ENCODE assay signal across 16 cellular contexts in genomic region chr12:106331594-106331993, GRCh38.
"Had no signal": no experiment of that assay in that cellular context is flagged by ENCODE, and none has a peak within 500 bp of the region (broad histone marks: within the 10 kb centered on the region; RNA-seq: fewer than 3 reads in every experiment).

No MANE protein-coding gene starts in this region.

- ATAC-seq: activated CD4-positive, CD25-positive, alpha-beta regulatory T cell treated with anti-CD3 and anti-CD28 coated beads, Interleukin-2, amount 50 U/mL, for 24 hours; esophagus mucosa; left lobe of liver; natural killer cell treated with Interleukin-12 subunit alpha and Interleukin-12 subunit beta and Interleukin-15 and Interleukin-18, amount 100 ng/mL, for 72 hours; T-helper 17 cell had no signal

- H3K36me3 ChIP-seq: breast epithelium had no signal

- H3K27ac Mint-ChIP-seq: activated naive CD8-positive, alpha-beta T cell treated with anti-CD3 and anti-CD28 coated beads, Interleukin-2, amount 10 ng/mL, durations not matched to agents 7 days and 5 days; activated T-cell treated with anti-CD3 and anti-CD28 coated beads, Interleukin-2, amount 50 U/mL, for 24 hours; natural killer cell treated with Interleukin-12 subunit alpha and Interleukin-12 subunit beta and Interleukin-15 and Interleukin-18, amount 100 ng/mL, for 72 hours; T-helper 17 cell; type B pancreatic cell had no signal

- H3K4me3 Mint-ChIP-seq: activated naive CD8-positive, alpha-beta T cell treated with anti-CD3 and anti-CD28 coated beads, Interleukin-2, amount 10 ng/mL, durations not matched to agents 7 days and 5 days; activated T-cell treated with anti-CD3 and anti-CD28 coated beads, Interleukin-2, amount 50 U/mL, for 24 hours; natural killer cell treated with Interleukin-12 subunit alpha and Interleukin-12 subunit beta and Interleukin-15 and Interleukin-18, amount 100 ng/mL, for 72 hours; T-helper 17 cell; type B pancreatic cell had no signal

- H3K9me3 Mint-ChIP-seq: activated naive CD8-positive, alpha-beta T cell treated with anti-CD3 and anti-CD28 coated beads, Interleukin-2, amount 10 ng/mL, durations not matched to agents 7 days and 5 days; activated T-cell treated with anti-CD3 and anti-CD28 coated beads, Interleukin-2, amount 50 U/mL, for 24 hours; natural killer cell treated with Interleukin-12 subunit alpha and Interleukin-12 subunit beta and Interleukin-15 and Interleukin-18, amount 100 ng/mL, for 72 hours; type B pancreatic cell had no signal

- H3K4me1 ChIP-seq: breast epithelium had no signal

- H3K36me3 Mint-ChIP-seq: natural killer cell treated with Interleukin-12 subunit alpha and Interleukin-12 subunit beta and Interleukin-15 and Interleukin-18, amount 100 ng/mL, for 72 hours had no signal

- H3K9me3 ChIP-seq: breast epithelium, sigmoid colon had no signal

- H3K27ac ChIP-seq: breast epithelium, sigmoid colon had no signal

- H3K27me3 Mint-ChIP-seq: activated naive CD8-positive, alpha-beta T cell treated with anti-CD3 and anti-CD28 coated beads, Interleukin-2, amount 10 ng/mL, durations not matched to agents 7 days and 5 days; activated T-cell treated with anti-CD3 and anti-CD28 coated beads, Interleukin-2, amount 50 U/mL, for 24 hours; natural killer cell treated with Interleukin-12 subunit alpha and Interleukin-12 subunit beta and Interleukin-15 and Interleukin-18, amount 100 ng/mL, for 72 hours; T-helper 17 cell; type B pancreatic cell had no signal

- H3K27me3 ChIP-seq: breast epithelium, sigmoid colon had no signal

- H3K4me3 ChIP-seq: breast epithelium, sigmoid colon had no signal

- DNase-seq: activated CD4-positive, alpha-beta T cell treated with anti-CD3 and anti-CD28 coated beads, Interleukin-2, amount 50 U/mL, for 4 hours; activated gamma-delta T cell; activated naive CD8-positive, alpha-beta T cell treated with anti-CD3 and anti-CD28 coated beads, Interleukin-2, amount 10 ng/mL, durations not matched to agents 7 days and 5 days; activated T-cell treated with anti-CD3 and anti-CD28 coated beads, Interleukin-2, amount 50 U/mL, for 24 hours; aorta; dermis blood vessel endothelial cell; nucleus accumbens; sigmoid colon; stimulated activated naive CD4-positive, alpha-beta T cell treated with Interleukin-2 at 50 U/mL for 16 hours; T-helper 17 cell had no signal
